In genomic region chr11:18323881-18324280, GRCh38 we compare ENCODE assay signal across 7 cellular contexts. TPM values are rescaled to one million over a fixed set of nuclear protein-coding genes. Genes with fewer than 3 reads are reported as not detected.
DNase-seq lines count a peak whose midpoint lies in the region; ATAC-seq, FAIRE-seq and TF ChIP-seq lines count a peak whose summit lies in the region.
"Not testable (repeated sequence)": the region's sequence is repeated elsewhere in the genome, so short reads cannot be mapped to it uniquely, and the experiment has no call there.

No MANE protein-coding gene starts in this region.

- in situ Hi-C loops in HepG2 (cut with HindIII; ENCODE audit: extremely low pct_ligation_motif_present, low pct_unique_long_range_greater_than_20kb): not testable (repeated sequence)

- H3K27me3 Mint-ChIP-seq in activated naive CD8-positive, alpha-beta T cell treated with anti-CD3 and anti-CD28 coated beads, Interleukin-2, amount 10 ng/mL, durations not matched to agents 7 days and 5 days; endodermal cell (ENCODE audit: insufficient read depth): not testable (repeated sequence)

- peaks cover 96% of the 10 kb centered on the region for H3K79me2 ChIP-seq in DOHH2 (ENCODE audit: control insufficient read depth, low read length)
- H3K79me2 ChIP-seq in HepG2 (ENCODE audit: insufficient read depth, low read length): peaks cover 72% of the 10 kb centered on the region
- H3K79me2 ChIP-seq in osteoblast (ENCODE audit: insufficient read depth, low read length): peaks cover 95% of the 10 kb centered on the region

- H3K9me2 ChIP-seq in DOHH2 (replicated peaks; ENCODE audit: control insufficient read depth, low read length): not testable (repeated sequence)

- peak overlapping the region; percentile 92 for H3K4me3 Mint-ChIP-seq in activated naive CD8-positive, alpha-beta T cell treated with anti-CD3 and anti-CD28 coated beads, Interleukin-2, amount 10 ng/mL, durations not matched to agents 7 days and 5 days
- H3K4me3 Mint-ChIP-seq in endodermal cell: peak overlapping the region; percentile 91

- not testable (repeated sequence) for TF ChIP-seq RAD21 in HepG2 (CRISPR knock-in tag; IDR thresholded peaks at IDR 0.05)

- TF ChIP-seq POLR2A in HepG2 (IDR thresholded peaks at IDR 0.05; ENCODE audit: insufficient read depth in 1 of 2, low read depth in 2 of 2, low read length in 2 of 2): not testable (repeated sequence)

- POLR2A ChIA-PET in activated naive CD8-positive, alpha-beta T cell treated with anti-CD3 and anti-CD28 coated beads, Interleukin-2, amount 10 ng/mL, durations not matched to agents 7 days and 5 days (lab: Charles Lee): interaction anchor here (1.0 kb wide), 1 partner anchor 71 kb away, joined by 3 read pairs; the partner anchor contains the start of gene LDHA
- POLR2A ChIA-PET in HepG2 (lab: Yijun Ruan, JAX): not testable (repeated sequence)

- H3K9me3 Mint-ChIP-seq in activated naive CD8-positive, alpha-beta T cell treated with anti-CD3 and anti-CD28 coated beads, Interleukin-2, amount 10 ng/mL, durations not matched to agents 7 days and 5 days; endodermal cell: not testable (repeated sequence)

- BruUV-seq in HepG2 (replicated peaks; lab: Mats Ljungman, UMichigan): not testable (repeated sequence)

- FAIRE-seq in HepG2 (lab: Jason Lieb, UNC): not testable (repeated sequence)

- peaks cover 49% of the 10 kb centered on the region for H3K4me1 Mint-ChIP-seq in activated naive CD8-positive, alpha-beta T cell treated with anti-CD3 and anti-CD28 coated beads, Interleukin-2, amount 10 ng/mL, durations not matched to agents 7 days and 5 days
- H3K4me1 Mint-ChIP-seq in endodermal cell: peaks cover 37% of the 10 kb centered on the region

- not testable (repeated sequence) for DNase-seq in activated naive CD8-positive, alpha-beta T cell treated with anti-CD3 and anti-CD28 coated beads, Interleukin-2, amount 10 ng/mL, durations not matched to agents 7 days and 5 days; endodermal cell; HepG2 (ENCODE audit: low spot score); osteoblast (ENCODE audit: insufficient read length, low spot score, missing footprints)

- CTCF ChIA-PET in HepG2 (lab: Yijun Ruan, JAX; ENCODE audit: low intra/inter-chr PET ratio, low total read pairs): not testable (repeated sequence)

- peak overlapping the region; percentile 99 for H3K27ac Mint-ChIP-seq in activated naive CD8-positive, alpha-beta T cell treated with anti-CD3 and anti-CD28 coated beads, Interleukin-2, amount 10 ng/mL, durations not matched to agents 7 days and 5 days
- peak overlapping the region; percentile 37 for H3K27ac Mint-ChIP-seq in endodermal cell

- not testable (repeated sequence) for H3K27me3 ChIP-seq in DOHH2 (ENCODE audit: control insufficient read depth, low read length); endodermal cell (ENCODE audit: control insufficient read depth, insufficient read depth, low read length, poor library complexity, severe bottlenecking); HepG2 (ENCODE audit: control insufficient read depth in 1 of 2, insufficient read depth in 2 of 2, low read length in 2 of 2); osteoblast (ENCODE audit: insufficient read depth, low read length)

- peak overlapping the region; percentile 86 for H3K4me3 ChIP-seq in DOHH2 (ENCODE audit: low read length)
- peak overlapping the region; percentile 99 for H3K4me3 ChIP-seq in endodermal cell (ENCODE audit: low read length)
- H3K4me3 ChIP-seq in HepG2 (replicated peaks in 1 of 3; ENCODE audit: insufficient read depth in 1 of 3, low read depth in 2 of 3, low read length in 3 of 3): peak overlapping the region; percentile 71 to 81 (median 78)
- H3K4me3 ChIP-seq in osteoblast (ENCODE audit: insufficient read depth, low read length): peak overlapping the region; percentile 96

- not testable (repeated sequence) for ATAC-seq in activated naive CD8-positive, alpha-beta T cell treated with anti-CD3 and anti-CD28 coated beads, Interleukin-2, amount 10 ng/mL, durations not matched to agents 7 days and 5 days (ENCODE audit: low read depth); HepG2

- TF ChIP-seq CTCF in DOHH2 (IDR thresholded peaks at IDR 0.05; ENCODE audit: low read depth, low read length, poor library complexity, severe bottlenecking); VCaP (conservative IDR thresholded peaks at IDR 0.05); endodermal cell (conservative IDR thresholded peaks at IDR 0.05); HepG2 (CRISPR knock-in tag; IDR thresholded peaks at IDR 0.05); osteoblast (IDR thresholded peaks at IDR 0.05; ENCODE audit: extremely low read depth, low read depth, low read length): not testable (repeated sequence)

- 89 to 96% methylated on average over 9 to 11 of the region's 11 CpGs for WGBS in endodermal cell (ENCODE audit: insufficient coverage in 1 of 2, insufficient read length in 1 of 2), 2 experiments
- 81% methylated on average over 11 of the region's 11 CpGs for WGBS in HepG2 (ENCODE audit: low lambda C conversion rate)

- not testable (repeated sequence) for H3F3A ChIP-seq in DOHH2 (ENCODE audit: control insufficient read depth, insufficient read depth)

- H3K36me3 ChIP-seq in DOHH2 (ENCODE audit: control insufficient read depth, low read length) (peaks cover 58% of the 10 kb centered on the region), KOPT-K1 (ENCODE audit: insufficient read depth, low read length) (peaks cover 47% of the 10 kb centered on the region), endodermal cell (ENCODE audit: control insufficient read depth, insufficient read depth, low read length) (peaks cover 34% of the 10 kb centered on the region), HepG2 (replicated peaks in 1 of 2; ENCODE audit: control insufficient read depth in 1 of 2, insufficient read depth in 2 of 2, low read length in 2 of 2) (peaks cover 6 to 18% of the 10 kb centered on the region in 2 experiments)
- not testable (repeated sequence) for H3K36me3 ChIP-seq in osteoblast (ENCODE audit: insufficient read depth, low read length)

- H3K36me3 Mint-ChIP-seq in activated naive CD8-positive, alpha-beta T cell treated with anti-CD3 and anti-CD28 coated beads, Interleukin-2, amount 10 ng/mL, durations not matched to agents 7 days and 5 days: peaks cover 10% of the 10 kb centered on the region
- H3K36me3 Mint-ChIP-seq in endodermal cell (ENCODE audit: low read depth): peaks cover 22% of the 10 kb centered on the region

- H3K4me1 ChIP-seq in DOHH2 (ENCODE audit: control insufficient read depth, low read length) (peaks cover 51% of the 10 kb centered on the region), HepG2 (ENCODE audit: insufficient read depth, low read length) (peaks cover 50% of the 10 kb centered on the region), osteoblast (ENCODE audit: insufficient read depth, low read length) (peaks cover 39% of the 10 kb centered on the region)
- not testable (repeated sequence) for H3K4me1 ChIP-seq in endodermal cell (ENCODE audit: control insufficient read depth, insufficient read depth, low read length)

- H3K9me3 ChIP-seq in DOHH2 (ENCODE audit: control insufficient read depth, insufficient read depth, low read length); KOPT-K1 (ENCODE audit: insufficient read depth, low read length, poor library complexity, severe bottlenecking); endodermal cell (ENCODE audit: control insufficient read depth, low read length); HepG2 (ENCODE audit: low read length); osteoblast (ENCODE audit: low read depth, low read length): not testable (repeated sequence)

- H3K4me2 ChIP-seq in DOHH2 (ENCODE audit: low read length): peak overlapping the region; percentile 63
- H3K4me2 ChIP-seq in HepG2 (ENCODE audit: low read depth, low read length): peak overlapping the region; percentile 96
- peak overlapping the region; percentile 99 for H3K4me2 ChIP-seq in osteoblast (ENCODE audit: insufficient read depth, low read length)

- not testable (repeated sequence) for TF ChIP-seq EP300 in HepG2 (IDR thresholded peaks at IDR 0.05; ENCODE audit: low read depth in 2 of 2, low read length in 2 of 2); HepG2 (CRISPR knock-in tag; IDR thresholded peaks at IDR 0.05; ENCODE audit: borderline replicate concordance)

- intact Hi-C loops in HepG2 (cut with micrococcal nuclease; ENCODE audit: unreplicated experiment): loop anchor here (5.0 to 10.0 kb wide), 5 partner anchors 58 to 308 kb away; partner anchors contain the start of genes MRGPRX4, SAA4 and SPTY2D1

- H2AFZ ChIP-seq in HepG2 (ENCODE audit: low read length); osteoblast (ENCODE audit: low read length): not testable (repeated sequence)

- H3K9ac ChIP-seq in endodermal cell (ENCODE audit: extremely low read depth, low read length, poor library complexity, severe bottlenecking): peak overlapping the region; percentile 96
- peak overlapping the region; percentile 94 for H3K9ac ChIP-seq in HepG2 (ENCODE audit: insufficient read depth, low read depth, low read length)

- not testable (repeated sequence) for H3K27ac ChIP-seq in DOHH2 (ENCODE audit: low read depth, low read length); endodermal cell (ENCODE audit: low read depth, low read length)
- H3K27ac ChIP-seq in KOPT-K1 (ENCODE audit: low read depth, low read length, poor library complexity, severe bottlenecking): peak overlapping the region; percentile 99
- H3K27ac ChIP-seq in VCaP: peak overlapping the region; percentile 95; the same call in 1 of the 2 replicates
- H3K27ac ChIP-seq in HepG2 (ENCODE audit: extremely low read length, insufficient read depth, low read length): peak overlapping the region; percentile 22
- peak overlapping the region; percentile 99 for H3K27ac ChIP-seq in osteoblast (ENCODE audit: low read depth, low read length)

- not testable (repeated sequence) for H4K20me1 ChIP-seq in DOHH2 (ENCODE audit: control insufficient read depth, insufficient read depth, low read depth, low read length); HepG2 (ENCODE audit: insufficient read depth, low read length)
- H4K20me1 ChIP-seq in osteoblast (ENCODE audit: insufficient read depth, low read length): peaks cover 17% of the 10 kb centered on the region

RNA-seq across cellular contexts. Expression of gene GTF2H1, which starts 1.5 kb away (rescaled TPM):
- 10 to 100 TPM; 44.4 to 47.9 TPM for total RNA-seq in activated naive CD8-positive, alpha-beta T cell treated with anti-CD3 and anti-CD28 coated beads, Interleukin-2, amount 10 ng/mL, durations not matched to agents 7 days and 5 days
- 10 to 100 TPM; 25.7 to 31.5 TPM for total RNA-seq in endodermal cell
- 28.0 TPM for polyA plus RNA-seq in endodermal cell (2013, experiment 1 of 2)
- 26.9 TPM for polyA plus RNA-seq in endodermal cell (2013, experiment 2 of 2)
- total RNA-seq in HepG2 (2016; rRNA removed; fragmentation: Illumina TruSeq; extraction: Trizol): 51.4 and 70.0 TPM in 2 replicates
- 24.3 and 28.5 TPM in 2 replicates for total RNA-seq in HepG2 (2016; cell fraction: cytosol; rRNA removed; fragmentation: Illumina TruSeq; extraction: Trizol; ENCODE audit: low read depth)
- 53.4 and 70.2 TPM in 2 replicates for total RNA-seq in HepG2 (2016; cell fraction: insoluble cytoplasmic fraction; rRNA removed; fragmentation: Illumina TruSeq; extraction: Trizol)
- 63.4 and 70.5 TPM in 2 replicates for total RNA-seq in HepG2 (2016; cell fraction: membrane; rRNA removed; fragmentation: Illumina TruSeq; extraction: Trizol)
- total RNA-seq in HepG2 (2016; cell fraction: nucleus; rRNA removed; fragmentation: Illumina TruSeq; extraction: Trizol): 52.8 and 54.3 TPM in 2 replicates
- polyA plus RNA-seq in HepG2 (2011; rRNA removed): 15.2 and 15.7 TPM in 2 replicates
- 10.9 and 14.0 TPM in 2 replicates for polyA plus RNA-seq in HepG2 (2011; cell fraction: cytosol; rRNA removed)
- polyA plus RNA-seq in HepG2 (2011; cell fraction: nucleus; rRNA removed): 20.3 and 21.9 TPM in 2 replicates
- 19.7 and 20.8 TPM in 2 replicates for polyA plus RNA-seq in HepG2 (2012)
- polyA plus RNA-seq in HepG2 (2016; cell fraction: cytosol; fragmentation: Illumina TruSeq; extraction: Trizol; ENCODE audit: low read depth): 22.7 and 27.3 TPM in 2 replicates
- polyA plus RNA-seq in HepG2 (2016; cell fraction: insoluble cytoplasmic fraction; fragmentation: Illumina TruSeq; extraction: Trizol; ENCODE audit: low read depth): 54.8 and 62.0 TPM in 2 replicates
- polyA plus RNA-seq in HepG2 (2016; cell fraction: membrane; fragmentation: Illumina TruSeq; extraction: Trizol; ENCODE audit: low read depth): 46.8 and 48.1 TPM in 2 replicates
- polyA plus RNA-seq in HepG2 (2016; cell fraction: nucleus; fragmentation: Illumina TruSeq; extraction: Trizol; ENCODE audit: insufficient read depth, low read depth): 55.9 and 61.0 TPM in 2 replicates
- polyA minus RNA-seq in HepG2 (2011; rRNA and poly(A)+ RNA removed; ENCODE audit: low replicate concordance): 23.7 and 34.5 TPM in 2 replicates
- polyA minus RNA-seq in HepG2 (2011; cell fraction: cytosol; rRNA and poly(A)+ RNA removed): 13.5 and 14.6 TPM in 2 replicates
- polyA minus RNA-seq in HepG2 (2011; cell fraction: nucleus; rRNA and poly(A)+ RNA removed): 60.9 and 80.8 TPM in 2 replicates
- total RNA-seq in osteoblast: 123 and 134 TPM in 2 replicates

RNA-seq across cellular contexts. Expression of gene HPS5, which starts 1.9 kb away (rescaled TPM):
- 10 to 100 TPM; 16.1 to 17.8 TPM for total RNA-seq in activated naive CD8-positive, alpha-beta T cell treated with anti-CD3 and anti-CD28 coated beads, Interleukin-2, amount 10 ng/mL, durations not matched to agents 7 days and 5 days
- 10 to 100 TPM; 21.4 TPM for total RNA-seq in endodermal cell
- 12.7 TPM for polyA plus RNA-seq in endodermal cell (2013, experiment 1 of 2)
- polyA plus RNA-seq in endodermal cell (2013, experiment 2 of 2): 12.9 TPM
- 25.5 and 31.8 TPM in 2 replicates for total RNA-seq in HepG2 (2016; rRNA removed; fragmentation: Illumina TruSeq; extraction: Trizol)
- 47.8 and 51.9 TPM in 2 replicates for total RNA-seq in HepG2 (2016; cell fraction: cytosol; rRNA removed; fragmentation: Illumina TruSeq; extraction: Trizol; ENCODE audit: low read depth)
- total RNA-seq in HepG2 (2016; cell fraction: insoluble cytoplasmic fraction; rRNA removed; fragmentation: Illumina TruSeq; extraction: Trizol): 26.3 and 30.4 TPM in 2 replicates
- total RNA-seq in HepG2 (2016; cell fraction: membrane; rRNA removed; fragmentation: Illumina TruSeq; extraction: Trizol): 17.3 and 17.7 TPM in 2 replicates
- 22.2 and 26.2 TPM in 2 replicates for total RNA-seq in HepG2 (2016; cell fraction: nucleus; rRNA removed; fragmentation: Illumina TruSeq; extraction: Trizol)
- polyA plus RNA-seq in HepG2 (2011; rRNA removed): 5.4 and 6.6 TPM in 2 replicates
- polyA plus RNA-seq in HepG2 (2011; cell fraction: cytosol; rRNA removed): 3.2 and 5.1 TPM in 2 replicates
- polyA plus RNA-seq in HepG2 (2011; cell fraction: nucleus; rRNA removed): 3.4 and 5.9 TPM in 2 replicates
- polyA plus RNA-seq in HepG2 (2012): 7.5 and 8.1 TPM in 2 replicates
- 0.69 and 1.3 TPM in 2 replicates for polyA plus RNA-seq in HepG2 (2016; cell fraction: cytosol; fragmentation: Illumina TruSeq; extraction: Trizol; ENCODE audit: low read depth)
- polyA plus RNA-seq in HepG2 (2016; cell fraction: insoluble cytoplasmic fraction; fragmentation: Illumina TruSeq; extraction: Trizol; ENCODE audit: low read depth): 15.8 and 18.0 TPM in 2 replicates
- 2.1 and 2.4 TPM in 2 replicates for polyA plus RNA-seq in HepG2 (2016; cell fraction: membrane; fragmentation: Illumina TruSeq; extraction: Trizol; ENCODE audit: low read depth)
- 19.1 and 25.2 TPM in 2 replicates for polyA plus RNA-seq in HepG2 (2016; cell fraction: nucleus; fragmentation: Illumina TruSeq; extraction: Trizol; ENCODE audit: insufficient read depth, low read depth)
- 11.2 and 33.6 TPM in 2 replicates for polyA minus RNA-seq in HepG2 (2011; rRNA and poly(A)+ RNA removed; ENCODE audit: low replicate concordance)
- 7.5 and 7.9 TPM in 2 replicates for polyA minus RNA-seq in HepG2 (2011; cell fraction: cytosol; rRNA and poly(A)+ RNA removed)
- 18.0 and 23.0 TPM in 2 replicates for polyA minus RNA-seq in HepG2 (2011; cell fraction: nucleus; rRNA and poly(A)+ RNA removed)
- 39.8 and 53.9 TPM in 2 replicates for total RNA-seq in osteoblast

RNA-seq across cellular contexts. Expression of gene SAA1, which starts 57.8 kb away (rescaled TPM):
- total RNA-seq in activated naive CD8-positive, alpha-beta T cell treated with anti-CD3 and anti-CD28 coated beads, Interleukin-2, amount 10 ng/mL, durations not matched to agents 7 days and 5 days: not detected
- total RNA-seq in endodermal cell: not detected
- polyA plus RNA-seq in endodermal cell (2013, experiment 1 of 2): not detected
- not detected for polyA plus RNA-seq in endodermal cell (2013, experiment 2 of 2)
- not detected in 2 replicates for total RNA-seq in HepG2 (2016; rRNA removed; fragmentation: Illumina TruSeq; extraction: Trizol)
- not detected in 2 replicates for total RNA-seq in HepG2 (2016; cell fraction: cytosol; rRNA removed; fragmentation: Illumina TruSeq; extraction: Trizol; ENCODE audit: low read depth)
- not detected in 2 replicates for total RNA-seq in HepG2 (2016; cell fraction: insoluble cytoplasmic fraction; rRNA removed; fragmentation: Illumina TruSeq; extraction: Trizol)
- not detected in 2 replicates for total RNA-seq in HepG2 (2016; cell fraction: membrane; rRNA removed; fragmentation: Illumina TruSeq; extraction: Trizol)
- not detected in 2 replicates for total RNA-seq in HepG2 (2016; cell fraction: nucleus; rRNA removed; fragmentation: Illumina TruSeq; extraction: Trizol)
- polyA plus RNA-seq in HepG2 (2011; rRNA removed): not detected in 2 replicates
- not detected in 2 replicates for polyA plus RNA-seq in HepG2 (2011; cell fraction: cytosol; rRNA removed)
- not detected in 2 replicates for polyA plus RNA-seq in HepG2 (2011; cell fraction: nucleus; rRNA removed)
- polyA plus RNA-seq in HepG2 (2012): not detected in 2 replicates
- polyA plus RNA-seq in HepG2 (2016; cell fraction: cytosol; fragmentation: Illumina TruSeq; extraction: Trizol; ENCODE audit: low read depth): not detected in 2 replicates
- not detected in 2 replicates for polyA plus RNA-seq in HepG2 (2016; cell fraction: insoluble cytoplasmic fraction; fragmentation: Illumina TruSeq; extraction: Trizol; ENCODE audit: low read depth)
- not detected in 2 replicates for polyA plus RNA-seq in HepG2 (2016; cell fraction: membrane; fragmentation: Illumina TruSeq; extraction: Trizol; ENCODE audit: low read depth)
- polyA plus RNA-seq in HepG2 (2016; cell fraction: nucleus; fragmentation: Illumina TruSeq; extraction: Trizol; ENCODE audit: insufficient read depth, low read depth): not detected in 2 replicates
- not detected in 2 replicates for polyA minus RNA-seq in HepG2 (2011; rRNA and poly(A)+ RNA removed; ENCODE audit: low replicate concordance)
- polyA minus RNA-seq in HepG2 (2011; cell fraction: cytosol; rRNA and poly(A)+ RNA removed): not detected in 2 replicates
- polyA minus RNA-seq in HepG2 (2011; cell fraction: nucleus; rRNA and poly(A)+ RNA removed): not detected in 2 replicates
- total RNA-seq in osteoblast: not detected in 2 replicates
